In genomic region chr5:172453986-172454354, GRCh38 we compare ENCODE assay signal across 8 cellular contexts. TPM values are rescaled to one million over a fixed set of nuclear protein-coding genes. Genes with fewer than 3 reads are reported as not detected.
A peak's percentile ranks its signal among the peaks of the same experiment; 100 is the strongest.
DNase-seq lines count a peak whose midpoint lies in the region; ATAC-seq, FAIRE-seq and TF ChIP-seq lines count a peak whose summit lies in the region.

No MANE protein-coding gene starts in this region.

- TF ChIP-seq CTCF in brain (conservative IDR thresholded peaks at IDR 0.05), result no peak
- TF ChIP-seq CTCF in keratinocyte (optimal IDR thresholded peaks at IDR 0.05 in 1 of 3, IDR thresholded peaks at IDR 0.05 in 1 of 3, conservative IDR thresholded peaks at IDR 0.05 in 1 of 3; ENCODE audit: extremely low read depth in 1 of 3, insufficient read depth in 2 of 3, low read length in 3 of 3), result no peak
- no peak for TF ChIP-seq CTCF in D721Med (IDR thresholded peaks at IDR 0.05; ENCODE audit: insufficient read depth, missing control alignments)

- no peaks in the 10 kb centered on the region for H3K9me3 Mint-ChIP-seq in brain

- no peaks in the 10 kb centered on the region for H3K79me2 ChIP-seq in Karpas-422 (ENCODE audit: low read length)
- H3K79me2 ChIP-seq in keratinocyte (ENCODE audit: control insufficient read depth, insufficient read depth, low read length), result peaks cover 17% of the 10 kb centered on the region

- no peak overlapping the region for H3K4me2 ChIP-seq in Karpas-422 (ENCODE audit: low read depth, low read length, poor library complexity, severe bottlenecking)
- H3K4me2 ChIP-seq in keratinocyte (ENCODE audit: control insufficient read depth, extremely low read depth, insufficient read depth, low read depth, low read length), result peak overlapping the region; percentile 84

- H4K20me1 ChIP-seq in Karpas-422 (ENCODE audit: insufficient read depth, low read depth, low read length) (no peaks in the 10 kb centered on the region), keratinocyte (ENCODE audit: control insufficient read depth, extremely low read depth, insufficient read depth, low read length) (peaks cover 7% of the 10 kb centered on the region)

- no peak for ATAC-seq in stimulated activated naive CD8-positive, alpha-beta T cell treated with anti-CD3 and anti-CD28 coated beads, Interleukin-15, Interleukin-2, amounts not matched to agents 100 U/mL and 50 U/mL, for 24 hours
- no peak for ATAC-seq in GM19035 (IDR thresholded peaks at IDR 0.05; ENCODE audit: unreplicated experiment)

- peaks cover 75% of the 10 kb centered on the region for H3K4me1 Mint-ChIP-seq in brain

- peak overlapping the region; percentile 94 to 99 (median 97) for H3K27ac Mint-ChIP-seq in brain

- FAIRE-seq in keratinocyte (lab: Jason Lieb, UNC) (no peak), D721Med (lab: Jason Lieb, UNC) (no peak)

- peak overlapping the region; percentile 87 to 93 (median 88) for H3K4me3 Mint-ChIP-seq in brain

- H3K4me3 ChIP-seq in Karpas-422 (ENCODE audit: low read length), result no peak overlapping the region
- peak overlapping the region; percentile 72 to 91 (median 84) for H3K4me3 ChIP-seq in keratinocyte (ENCODE audit: control insufficient read depth in 2 of 3, extremely low read depth in 1 of 3, insufficient read depth in 2 of 3, low read depth in 1 of 3, low read length in 3 of 3)

- H3K27ac ChIP-seq in Karpas-422 (ENCODE audit: low read length) (no peak overlapping the region), keratinocyte (ENCODE audit: control insufficient read depth, insufficient read depth, low read length) (peak overlapping the region; percentile 70)

- H3K36me3 ChIP-seq in Karpas-422 (ENCODE audit: insufficient read depth, low read length), result no peaks in the 10 kb centered on the region
- no peaks in the 10 kb centered on the region for H3K36me3 ChIP-seq in keratinocyte (ENCODE audit: control insufficient read depth in 2 of 2, extremely low read depth in 1 of 2, insufficient read depth in 2 of 2, low read length in 2 of 2)

- H3K9ac ChIP-seq in Karpas-422 (ENCODE audit: low read length) (0 out of 2 replicates have a peak overlapping the region, but pooled peaks have one; percentile 17), keratinocyte (ENCODE audit: control insufficient read depth, extremely low read depth, insufficient read depth, low read length) (peak overlapping the region; percentile 84)

- H2AFZ ChIP-seq in Karpas-422 (ENCODE audit: low read length), result no peak overlapping the region
- peak overlapping the region; percentile 55 for H2AFZ ChIP-seq in keratinocyte (ENCODE audit: control insufficient read depth, low read length)

- H3K9me2 ChIP-seq in Karpas-422 (replicated peaks; ENCODE audit: insufficient read depth, low read length), result no peaks in the 10 kb centered on the region

- peaks cover 8% of the 10 kb centered on the region for H3K9me1 ChIP-seq in keratinocyte (ENCODE audit: control insufficient read depth, extremely low read depth, insufficient read depth, low read length)

- DNase-seq in Daoy (ENCODE audit: low read depth) (peak; percentile 58), Karpas-422 (no peak), keratinocyte (ENCODE audit: low read depth, low spot score) (no peak), COR-L47 (lab: John Stamatoyannopoulos, UW) (no peak), D721Med (ENCODE audit: insufficient read length, low spot score) (no peak)
- DNase-seq in stimulated activated naive CD8-positive, alpha-beta T cell treated with anti-CD3 and anti-CD28 coated beads, Interleukin-15, Interleukin-2, amounts not matched to agents 100 U/mL and 50 U/mL, for 24 hours, result peak; percentile 33

- peaks cover 12% of the 10 kb centered on the region for H3K36me3 Mint-ChIP-seq in brain

- no peaks in the 10 kb centered on the region for H3K9me3 ChIP-seq in Karpas-422 (ENCODE audit: low read length)
- no peaks in the 10 kb centered on the region for H3K9me3 ChIP-seq in keratinocyte (ENCODE audit: control insufficient read depth, low read depth, low read length)

- dilution Hi-C loops in keratinocyte (cut with MboI; ENCODE audit: extremely low pct_ligation_motif_present, low sequenced_read_pairs), result no loop called here

- H3K27me3 ChIP-seq in Karpas-422 (ENCODE audit: low read length) (no peaks in the 10 kb centered on the region), keratinocyte (ENCODE audit: control insufficient read depth, extremely low read depth, insufficient read depth, low read length) (no peaks in the 10 kb centered on the region)

- no peaks in the 10 kb centered on the region for H3K27me3 Mint-ChIP-seq in brain

- H3K4me1 ChIP-seq in Karpas-422 (ENCODE audit: low read length) (no peaks in the 10 kb centered on the region), keratinocyte (ENCODE audit: control insufficient read depth, extremely low read depth, insufficient read depth, low read length) (peaks cover 32% of the 10 kb centered on the region)

RNA-seq across cellular contexts. Expression of gene SH3PXD2B, which starts 0.4 kb away (rescaled TPM):
- total RNA-seq in Daoy (2014; rRNA removed; shearing (Covaris generic)), result 10.9 and 13.7 TPM in 2 replicates
- total RNA-seq in Karpas-422 (2014; rRNA removed; shearing (Covaris generic); ENCODE audit: low replicate concordance), result 0.15 TPM in 1 of 2 replicates, not detected in the other
- polyA plus RNA-seq in brain (ENCODE audit: insufficient read depth, low read depth, low replicate concordance) (16.3 TPM), keratinocyte (17.3 to 17.9 TPM (median 17.6 TPM) in 3 replicates)
- polyA plus RNA-seq in keratinocyte (2011; ENCODE audit: low read depth), result 5.2 TPM
- 13.7 and 14.4 TPM in 2 replicates for polyA plus RNA-seq in keratinocyte (2011; cell fraction: cytosol; rRNA removed)
- 32.5 and 36.6 TPM in 2 replicates for polyA plus RNA-seq in keratinocyte (2011; cell fraction: nucleus; rRNA removed)
- 12.3 and 19.7 TPM in 2 replicates for polyA plus RNA-seq in keratinocyte (2012; ENCODE audit: low replicate concordance)
- polyA minus RNA-seq in keratinocyte, result 25.1 to 32.8 TPM (median 25.9 TPM) in 3 replicates
- 21.7 TPM for polyA minus RNA-seq in keratinocyte (2011; cell fraction: cytosol; rRNA and poly(A)+ RNA removed)
- polyA minus RNA-seq in keratinocyte (2011; cell fraction: nucleus; rRNA and poly(A)+ RNA removed), result 27.1 and 42.1 TPM in 2 replicates

Comparison
In these comparisons a context has a peak if more than half of its experiments do, and no peak if none do; other contexts are left out.
1. DNase-seq: peak in Daoy (single experiment) and stimulated activated naive CD8-positive, alpha-beta T cell treated with anti-CD3 and anti-CD28 coated beads, Interleukin-15, Interleukin-2, amounts not matched to agents 100 U/mL and 50 U/mL, for 24 hours (single experiment); none in Karpas-422 (single experiment), keratinocyte (single experiment), COR-L47 (single experiment) and D721Med (single experiment).
2. RNA of gene SH3PXD2B, which starts 0.4 kb away (total RNA-seq): 10.9 to 13.7 TPM in Daoy; 0.15 TPM in Karpas-422; every median in the first group is over 10 times any median in the second.